Comparison of ENCODE assay signal across 25 cellular contexts in genomic region chr2:30406853-30407252, GRCh38.
"Had no signal": no experiment of that assay in that cellular context is flagged by ENCODE, and none has a peak within 500 bp of the region (broad histone marks: within the 10 kb centered on the region; RNA-seq: fewer than 3 reads in every experiment).

No MANE protein-coding gene starts in this region.

- H3K36me3 Mint-ChIP-seq: activated CD4-positive, alpha-beta memory T cell treated with anti-CD3 and anti-CD28 coated beads for 36 hours; activated naive CD8-positive, alpha-beta T cell; brain had no signal

- DNase-seq: activated CD4-positive, alpha-beta memory T cell treated with anti-CD3 and anti-CD28 coated beads for 36 hours; activated CD4-positive, alpha-beta T cell treated with anti-CD3 and anti-CD28 coated beads for 48 hours; activated CD4-positive, CD25-positive, alpha-beta regulatory T cell treated with anti-CD3 and anti-CD28 coated beads, Interleukin-2, amount 50 U/mL, for 72 hours; activated gamma-delta T cell; activated naive CD4-positive, alpha-beta T cell treated with anti-CD3 and anti-CD28 coated beads for 36 hours; activated T-cell treated with anti-CD3 and anti-CD28 coated beads for 4 hours; activated T-cell treated with anti-CD3 and anti-CD28 coated beads, Interleukin-2, amount 50 U/mL, for 48 hours; amygdala; NCI-H1092 treated with DMSO at 0.1 percent for 48 hours; NCI-H1417 treated with DMSO at 0.1 percent for 48 hours; NCI-H1694; NCI-H2029 treated with DMSO at 0.1 percent for 48 hours; NCI-H510A treated with DMSO at 0.1 percent for 48 hours; NCI-H69; NK-92 treated with Interleukin-12 subunit alpha and Interleukin-12 subunit beta, amount 100 ng/mL, for 24 hours; Peyer's patch; SHP77; SW 1271 had no signal

- H3K36me3 ChIP-seq: Peyer's patch, SJSA1 had no signal

- H3K27ac ChIP-seq: KMS-11, SJSA1 had no signal

- ATAC-seq: activated T-helper 17 cell treated with anti-CD3 and anti-CD28 coated beads, Interleukin-2, amount 50 U/mL, for 72 hours; WTC11 had no signal

- H3K4me2 ChIP-seq: KMS-11 had no signal

- H3K4me3 Mint-ChIP-seq: activated CD4-positive, alpha-beta memory T cell treated with anti-CD3 and anti-CD28 coated beads for 36 hours; activated naive CD4-positive, alpha-beta T cell treated with anti-CD3 and anti-CD28 coated beads for 36 hours; activated naive CD8-positive, alpha-beta T cell; activated T-helper 17 cell treated with anti-CD3 and anti-CD28 coated beads, Interleukin-2, amount 50 U/mL, for 72 hours; brain; T-helper 2 cell treated with Interferon-gamma antibody and Interleukin-4, amounts not matched to agents 5 μg/mL and 100 μg/mL, for 36 hours; WTC11 had no signal

- H3K4me3 ChIP-seq: Peyer's patch, SJSA1 had no signal

- H3K27me3 ChIP-seq: Peyer's patch, SJSA1 had no signal

- H3K9me3 ChIP-seq: Peyer's patch, SJSA1 had no signal

- H3K27me3 Mint-ChIP-seq: activated CD4-positive, alpha-beta memory T cell treated with anti-CD3 and anti-CD28 coated beads for 36 hours; activated naive CD8-positive, alpha-beta T cell; activated T-helper 17 cell treated with anti-CD3 and anti-CD28 coated beads, Interleukin-2, amount 50 U/mL, for 72 hours had no signal

- H3K27ac Mint-ChIP-seq: activated CD4-positive, alpha-beta memory T cell treated with anti-CD3 and anti-CD28 coated beads for 36 hours; activated naive CD4-positive, alpha-beta T cell treated with anti-CD3 and anti-CD28 coated beads for 36 hours; activated naive CD8-positive, alpha-beta T cell; activated T-helper 17 cell treated with anti-CD3 and anti-CD28 coated beads, Interleukin-2, amount 50 U/mL, for 72 hours; T-helper 2 cell treated with Interferon-gamma antibody and Interleukin-4, amounts not matched to agents 5 μg/mL and 100 μg/mL, for 36 hours; WTC11 had no signal

- H3K9me3 Mint-ChIP-seq: activated CD4-positive, alpha-beta memory T cell treated with anti-CD3 and anti-CD28 coated beads for 36 hours; activated naive CD4-positive, alpha-beta T cell treated with anti-CD3 and anti-CD28 coated beads for 36 hours; activated T-helper 17 cell treated with anti-CD3 and anti-CD28 coated beads, Interleukin-2, amount 50 U/mL, for 72 hours; T-helper 2 cell treated with Interferon-gamma antibody and Interleukin-4, amounts not matched to agents 5 μg/mL and 100 μg/mL, for 36 hours had no signal

- H3K9ac ChIP-seq: KMS-11 had no signal
